13 cellular contexts compared by ENCODE assay signal in genomic region chr21:46392921-46393320, GRCh38.
A peak's percentile ranks its signal among the peaks of the same experiment; 100 is the strongest.
DNase-seq lines count a peak whose midpoint lies in the region; ATAC-seq, FAIRE-seq and TF ChIP-seq lines count a peak whose summit lies in the region.
"Had no signal": no experiment of that assay in that cellular context is flagged by ENCODE, and none has a peak within 500 bp of the region (broad histone marks: within the 10 kb centered on the region; RNA-seq: fewer than 3 reads in every experiment).

No MANE protein-coding gene starts in this region.

- POLR2A ChIA-PET in K562 (lab: Yijun Ruan, JAX): no interaction called here

- no peak overlapping the region for H3K4me2 ChIP-seq in K562 (ENCODE audit: insufficient read depth, low read length)

- H3K36me3 ChIP-seq in H7 (replicated peaks; ENCODE audit: control insufficient read depth, insufficient read depth, low read length): peaks cover 10% of the 10 kb centered on the region
- peaks cover 68% of the 10 kb centered on the region; the same call in 2 of the 3 replicates for H3K36me3 ChIP-seq in K562 (ENCODE audit: control insufficient read depth, insufficient read depth, low read length)
- H3K36me3 ChIP-seq in colonic mucosa: peaks cover 8% of the 10 kb centered on the region

- H3K9me3 ChIP-seq in K562 (replicated peaks; ENCODE audit: control insufficient read depth, insufficient read depth, low read depth, low read length) (no peaks in the 10 kb centered on the region), colonic mucosa (no peaks in the 10 kb centered on the region)
- H3K9me3 ChIP-seq: body of pancreas had no signal

- in situ Hi-C loops in K562 (cut with MboI): no loop called here

- peak; percentile 61 for DNase-seq in H7
- DNase-seq in K562 (ENCODE audit: extremely low read depth in 1 of 4, low spot score in 3 of 4): no peak
- peak; percentile 41 for DNase-seq in iris pigment epithelial cell (ENCODE audit: low read depth)
- peak; percentile 31 for DNase-seq in smooth muscle cell of the brain vasculature (ENCODE audit: low read depth, low spot score)
- DNase-seq in colonic mucosa: no peak
- DNase-seq in cerebellum (ENCODE audit: low spot score): no peak
- no peak for DNase-seq in NK-92 treated with Interleukin-12 subunit alpha and Interleukin-12 subunit beta, amount 100 ng/mL, for 24 hours (lab: John Stamatoyannopoulos, UW)
- DNase-seq: activated T-cell treated with anti-CD3 and anti-CD28 coated beads, Interleukin-2, amount 50 U/mL, for 24 hours; foreskin melanocyte had no signal

- ATAC-seq in K562 (peak; percentile 50), GM21717 (IDR thresholded peaks at IDR 0.05; ENCODE audit: unreplicated experiment) (no peak)
- ATAC-seq: body of pancreas had no signal

- no peak for TF ChIP-seq POLR2A in K562 (conservative IDR thresholded peaks at IDR 0.05)

- TF ChIP-seq CTCF in K562 (IDR thresholded peaks at IDR 0.05 in 2 of 3, conservative IDR thresholded peaks at IDR 0.05 in 1 of 3; ENCODE audit: insufficient read depth in 2 of 3, low read depth in 1 of 3, low read length in 3 of 3) (0 out of 6 replicates have a peak, but pooled peaks of 1 of the 3 experiments have one; percentile 15), colonic mucosa (IDR thresholded peaks at IDR 0.05) (no peak)

- no peak overlapping the region for H2AFZ ChIP-seq in K562 (ENCODE audit: low read depth, low read length)

- H3K27me3 ChIP-seq in H7 (ENCODE audit: control insufficient read depth, insufficient read depth, low read length): no peaks in the 10 kb centered on the region
- no peaks in the 10 kb centered on the region for H3K27me3 ChIP-seq in K562 (ENCODE audit: control insufficient read depth in 2 of 2, insufficient read depth in 2 of 2, low read length in 2 of 2)
- no peaks in the 10 kb centered on the region for H3K27me3 ChIP-seq in colonic mucosa
- H3K27me3 ChIP-seq: body of pancreas had no signal

- no peak for FAIRE-seq in K562 (lab: Jason Lieb, UNC)
- FAIRE-seq: D721Med, urothelium cell line had no signal

- H3K4me3 ChIP-seq in H7 (ENCODE audit: insufficient read depth, low read depth, low read length) (no peak overlapping the region), K562 (no peak overlapping the region), colonic mucosa (no peak overlapping the region)
- H3K4me3 ChIP-seq: body of pancreas had no signal

- H3K9ac ChIP-seq in K562 (ENCODE audit: insufficient read depth in 1 of 2, low read depth in 2 of 2, low read length in 2 of 2) (peak overlapping the region in 1 of 2 experiments; percentile 86; a peak in 2 of 4 replicates), colonic mucosa (ENCODE audit: low read depth in 2 of 2, low read length in 2 of 2) (no peak overlapping the region)

- H3K9me1 ChIP-seq in K562 (ENCODE audit: control insufficient read depth, insufficient read depth, low read length): no peaks in the 10 kb centered on the region

- H4K20me1 ChIP-seq in K562 (replicated peaks; ENCODE audit: control insufficient read depth, insufficient read depth, low read length): no peaks in the 10 kb centered on the region

- CTCF ChIA-PET in K562 (lab: Yijun Ruan, JAX; ENCODE audit: low intra/inter-chr PET ratio): no interaction called here

- no peaks in the 10 kb centered on the region for H3K79me2 ChIP-seq in K562 (ENCODE audit: control insufficient read depth, insufficient read depth, low read length)

- intact Hi-C loops in K562 (cut with micrococcal nuclease) (no loop called here), colonic mucosa (cut with DNase I) (no loop called here)

- 73% methylated on average over 11 of the region's 13 CpGs for WGBS in K562 (ENCODE audit: insufficient coverage, low coverage, missing lambda C conversion rate)

- H3K4me1 ChIP-seq in K562 (replicated peaks in 1 of 2; ENCODE audit: control insufficient read depth in 2 of 2, insufficient read depth in 2 of 2, low read length in 2 of 2) (peaks cover 5 to 24% of the 10 kb centered on the region in 2 experiments; a peak in 4 of 5 replicates), colonic mucosa (no peaks in the 10 kb centered on the region)
- H3K4me1 ChIP-seq: body of pancreas had no signal

- no peak for TF ChIP-seq EP300 in K562 (IDR thresholded peaks at IDR 0.05; ENCODE audit: low read length)

- TF ChIP-seq RAD21 in K562 (CRISPR knock-in tag; conservative IDR thresholded peaks at IDR 0.05 in 1 of 2, IDR thresholded peaks at IDR 0.05 in 1 of 2): no peak

- no peak overlapping the region for H3K27ac ChIP-seq in K562 (ENCODE audit: extremely low read depth, low read depth, low read length)
- H3K27ac ChIP-seq in colonic mucosa: no peak overlapping the region
- H3K27ac ChIP-seq: body of pancreas had no signal

- BruUV-seq in K562 (replicated peaks; lab: Mats Ljungman, UMichigan): no TSS peak

TF ChIP-seq in K562, 482 proteins besides CTCF, POLR2A, EP300 and RAD21:
- TF ChIP-seq RBM22 (IDR thresholded peaks at IDR 0.05; ENCODE audit: low read depth, low read length, poor library complexity, severe bottlenecking): no peak
- no peak for TF ChIP-seq ATF1 (CRISPR knock-in tag; IDR thresholded peaks at IDR 0.05)
- TF ChIP-seq ATF1 (tag; IDR thresholded peaks at IDR 0.05): no peak
- no peak for TF ChIP-seq SMARCA4 (IDR thresholded peaks at IDR 0.05)

Comparison
In these comparisons a context has a peak if more than half of its experiments do, and no peak if none do; other contexts are left out.
1. DNase-seq: peak in H7 (single experiment), iris pigment epithelial cell (single experiment) and smooth muscle cell of the brain vasculature (single experiment); none in K562 (0 of 4), colonic mucosa (single experiment), cerebellum (single experiment) and NK-92 treated with Interleukin-12 subunit alpha and Interleukin-12 subunit beta, amount 100 ng/mL, for 24 hours (single experiment).